In genomic region chr3:62032738-62033137, GRCh38 we compare ENCODE assay signal across 23 cellular contexts.
"Had no signal": no experiment of that assay in that cellular context is flagged by ENCODE, and none has a peak within 500 bp of the region (broad histone marks: within the 10 kb centered on the region; RNA-seq: fewer than 3 reads in every experiment).

No MANE protein-coding gene starts in this region.

- H3K4me3 Mint-ChIP-seq: dendritic cell treated with granulocyte-macrophage colony-stimulating factor and Interleukin-4, amounts not matched to agents 40 ng/mL and 50 ng/mL, for 4 days; effector memory CD8-positive, alpha-beta T cell; endodermal cell; mesothelial cell of epicardium had no signal

- H3K27me3 ChIP-seq: colonic mucosa, esophagus squamous epithelium, gastrocnemius medialis, heart right ventricle, left lung had no signal

- DNase-seq: colonic mucosa; cortex of kidney; effector CD8-positive, alpha-beta T cell; effector memory CD8-positive, alpha-beta T cell; endodermal cell; erythroblast; esophagus squamous epithelium; foreskin fibroblast; foreskin melanocyte; gastrocnemius medialis; glutamatergic neuron; heart right ventricle; hippocampal formation; left cardiac atrium; left lung; left ventricle myocardium superior; lower lobe of right lung; mesenchymal stem cell; mucosa of descending colon had no signal

- H3K27me3 Mint-ChIP-seq: dendritic cell treated with granulocyte-macrophage colony-stimulating factor and Interleukin-4, amounts not matched to agents 40 ng/mL and 50 ng/mL, for 4 days; effector memory CD8-positive, alpha-beta T cell had no signal

- H3K36me3 Mint-ChIP-seq: mesothelial cell of epicardium had no signal

- ATAC-seq: effector memory CD8-positive, alpha-beta T cell; esophagus mucosa; gastrocnemius medialis; heart right ventricle; left cardiac atrium; left lung; left ventricle myocardium superior; lower lobe of right lung; mucosa of descending colon had no signal

- H3K9me3 ChIP-seq: colonic mucosa, esophagus squamous epithelium, gastrocnemius medialis, heart right ventricle, left lung, lower lobe of right lung, mucosa of descending colon had no signal

- H3K27ac Mint-ChIP-seq: dendritic cell treated with granulocyte-macrophage colony-stimulating factor and Interleukin-4, amounts not matched to agents 40 ng/mL and 50 ng/mL, for 4 days; effector memory CD8-positive, alpha-beta T cell; endodermal cell; mesothelial cell of epicardium had no signal

- H3K9me3 Mint-ChIP-seq: dendritic cell treated with granulocyte-macrophage colony-stimulating factor and Interleukin-4, amounts not matched to agents 40 ng/mL and 50 ng/mL, for 4 days; endodermal cell; mesothelial cell of epicardium had no signal

- H3K27ac ChIP-seq: colonic mucosa, epithelial cell of prostate, esophagus squamous epithelium, gastrocnemius medialis, heart right ventricle, left lung, lower lobe of right lung had no signal

- H3K36me3 ChIP-seq: colonic mucosa, esophagus squamous epithelium, gastrocnemius medialis, heart right ventricle, left lung, lower lobe of right lung had no signal

- H3K4me1 ChIP-seq: colonic mucosa, left lung, lower lobe of right lung had no signal

- H3K4me3 ChIP-seq: colonic mucosa, esophagus squamous epithelium, gastrocnemius medialis, heart right ventricle, left lung, lower lobe of right lung, mucosa of descending colon had no signal
